In the genomic region with DNA sequence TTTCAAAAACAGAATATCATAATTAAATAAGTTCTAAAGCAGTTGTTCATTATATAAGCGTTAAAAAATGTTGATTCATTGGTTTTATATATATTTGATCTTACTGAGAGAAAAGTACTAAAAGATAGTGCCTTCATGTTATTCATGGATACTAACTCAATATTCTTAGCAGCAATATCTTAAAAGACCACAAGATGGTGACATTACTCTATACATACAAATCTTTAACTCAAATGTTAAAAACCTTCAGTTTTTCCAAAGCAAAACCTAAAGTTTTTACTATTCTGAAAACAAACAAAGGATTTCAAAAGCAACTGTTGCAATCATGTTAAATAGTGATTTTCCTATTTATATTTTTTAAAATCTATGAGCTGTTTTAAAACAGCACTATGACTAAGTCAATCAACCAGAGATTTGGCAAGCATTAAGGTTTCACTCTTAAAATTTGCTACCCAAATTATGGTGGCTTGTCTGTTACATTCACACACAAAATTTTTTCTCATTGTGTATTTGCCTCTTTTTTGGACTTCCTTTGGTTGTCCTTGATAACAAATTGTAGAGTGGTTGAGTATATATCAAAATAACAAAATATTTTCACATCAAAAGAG, we compare ENCODE assay signal across 8 cellular contexts. TPM values are rescaled to one million over a fixed set of nuclear protein-coding genes. Genes with fewer than 3 reads are reported as not detected.
DNase-seq lines count a peak whose midpoint lies in the region; ATAC-seq and TF ChIP-seq lines count a peak whose summit lies in the region.

No MANE protein-coding gene starts in this region.

- H3K9me3 Mint-ChIP-seq in Calu3 (ENCODE audit: low read depth, unreplicated experiment): no peaks in the 10 kb centered on the region
- H3K9me3 Mint-ChIP-seq in naive thymus-derived CD8-positive, alpha-beta T cell: no peaks in the 10 kb centered on the region

- no TSS peak for BruUV-seq in Calu3 (replicated peaks; lab: Mats Ljungman, UMichigan)

- CTCF ChIA-PET in Calu3 (lab: Charles Lee): interaction anchor here (0.9 to 1.7 kb wide), 2 partner anchors 85 to 157 kb away, joined by 3 to 4 read pairs; no protein-coding TSS in a partner anchor

- no peak for DNase-seq in Calu3
- DNase-seq in H7: peak; percentile 1
- DNase-seq in fibroblast of lung (ENCODE audit: low read depth in 2 of 2): peak; percentile 19 to 68
- DNase-seq in smooth muscle cell (lab: John Stamatoyannopoulos, UW; ENCODE audit: unreplicated experiment): no peak
- DNase-seq in stimulated activated naive CD4-positive, alpha-beta T cell (lab: John Stamatoyannopoulos, UW): no peak
- DNase-seq in T1000 (lab: John Stamatoyannopoulos, UW): no peak
- DNase-seq in naive thymus-derived CD8-positive, alpha-beta T cell: no peak

- H3K36me3 ChIP-seq in H7 (replicated peaks; ENCODE audit: control insufficient read depth, insufficient read depth, low read length) (no peaks in the 10 kb centered on the region), OCI-LY1 (ENCODE audit: insufficient read depth, low read length) (no peaks in the 10 kb centered on the region), fibroblast of lung (ENCODE audit: control insufficient read depth, insufficient read depth, low read length) (no peaks in the 10 kb centered on the region), smooth muscle cell (ENCODE audit: low read depth) (no peaks in the 10 kb centered on the region)

- H3K4me3 ChIP-seq in H7 (ENCODE audit: insufficient read depth, low read depth, low read length): no peak overlapping the region
- no peak overlapping the region for H3K4me3 ChIP-seq in OCI-LY1 (ENCODE audit: low read depth, low read length, poor library complexity, severe bottlenecking)
- no peak overlapping the region for H3K4me3 ChIP-seq in fibroblast of lung (replicated peaks in 1 of 4; ENCODE audit: control extremely low read depth in 1 of 4, insufficient read depth in 1 of 4, low read depth in 3 of 4, low read length in 4 of 4)
- H3K4me3 ChIP-seq in smooth muscle cell: no peak overlapping the region

- H3K27ac Mint-ChIP-seq in Calu3 (ENCODE audit: unreplicated experiment): no peak overlapping the region
- H3K27ac Mint-ChIP-seq in naive thymus-derived CD8-positive, alpha-beta T cell: no peak overlapping the region

- H3K27ac ChIP-seq in OCI-LY1 (ENCODE audit: low read depth, low read length, poor library complexity, severe bottlenecking) (no peak overlapping the region), fibroblast of lung (ENCODE audit: insufficient read depth, low read length) (no peak overlapping the region), smooth muscle cell (ENCODE audit: low read depth) (no peak overlapping the region)

- H3K79me2 ChIP-seq in OCI-LY1 (ENCODE audit: insufficient read depth, low read length): no peaks in the 10 kb centered on the region
- H3K79me2 ChIP-seq in fibroblast of lung (ENCODE audit: control insufficient read depth, insufficient read depth, low read length): no peaks in the 10 kb centered on the region
- H3K79me2 ChIP-seq in smooth muscle cell (ENCODE audit: low read depth): no peaks in the 10 kb centered on the region

- H3K4me2 ChIP-seq in OCI-LY1 (ENCODE audit: low read length) (0 out of 2 replicates have a peak overlapping the region, but pooled peaks have one; percentile 35), fibroblast of lung (ENCODE audit: extremely low read depth, insufficient read depth, low read length) (no peak overlapping the region), smooth muscle cell (no peak overlapping the region)

- peaks cover 13% of the 10 kb centered on the region for H3K4me1 Mint-ChIP-seq in Calu3 (ENCODE audit: low read depth, unreplicated experiment)
- peaks cover 0 to 6% (median 0%) of the 10 kb centered on the region in 4 donors for H3K4me1 Mint-ChIP-seq in naive thymus-derived CD8-positive, alpha-beta T cell

- peak; percentile 46 for TF ChIP-seq CTCF in Calu3 (IDR thresholded peaks at IDR 0.05; ENCODE audit: unreplicated experiment)
- TF ChIP-seq CTCF in OCI-LY1 (IDR thresholded peaks at IDR 0.05; ENCODE audit: low read length): peak; percentile 69
- TF ChIP-seq CTCF in fibroblast of lung (conservative IDR thresholded peaks at IDR 0.05 in 1 of 2, IDR thresholded peaks at IDR 0.05 in 1 of 2; ENCODE audit: low read depth in 1 of 2, low read length in 2 of 2): peak in 1 of 2 donors; percentile 37
- TF ChIP-seq CTCF in smooth muscle cell (IDR thresholded peaks at IDR 0.05; ENCODE audit: borderline replicate concordance, insufficient read depth, poor library complexity, severe bottlenecking): peak; percentile 70

- H2AFZ ChIP-seq in OCI-LY1 (ENCODE audit: low read length) (peak overlapping the region; percentile 44; the same call in 1 of the 2 replicates), fibroblast of lung (ENCODE audit: low read length) (no peak overlapping the region), smooth muscle cell (ENCODE audit: low read depth) (no peak overlapping the region)

- no peak overlapping the region for H3K4me3 Mint-ChIP-seq in Calu3 (ENCODE audit: low read depth, unreplicated experiment)
- no peak overlapping the region for H3K4me3 Mint-ChIP-seq in naive thymus-derived CD8-positive, alpha-beta T cell

- 4% methylated on average over 1 of the region's 1 CpG for WGBS in smooth muscle cell (ENCODE audit: low lambda C conversion rate)

- no peak for ATAC-seq in naive thymus-derived CD8-positive, alpha-beta T cell

- H3K4me1 ChIP-seq in OCI-LY1 (ENCODE audit: insufficient read depth, low read length, severe bottlenecking) (peaks cover 34% of the 10 kb centered on the region), fibroblast of lung (ENCODE audit: control insufficient read depth, extremely low read depth, insufficient read depth, low read length) (no peaks in the 10 kb centered on the region), smooth muscle cell (ENCODE audit: low read depth) (peaks cover under 1% of the 10 kb centered on the region)

- H3F3A ChIP-seq in OCI-LY1 (ENCODE audit: insufficient read depth, low read length) (no peaks in the 10 kb centered on the region), smooth muscle cell (ENCODE audit: low read depth) (no peaks in the 10 kb centered on the region)

- peaks cover 8% of the 10 kb centered on the region for H3K36me3 Mint-ChIP-seq in Calu3 (ENCODE audit: insufficient read depth, unreplicated experiment)
- H3K36me3 Mint-ChIP-seq in naive thymus-derived CD8-positive, alpha-beta T cell: no peaks in the 10 kb centered on the region

- H3K27me3 Mint-ChIP-seq in Calu3 (ENCODE audit: unreplicated experiment): no peaks in the 10 kb centered on the region
- H3K27me3 Mint-ChIP-seq in naive thymus-derived CD8-positive, alpha-beta T cell: no peaks in the 10 kb centered on the region

- H4K20me1 ChIP-seq in OCI-LY1 (ENCODE audit: insufficient read depth, low read length) (no peaks in the 10 kb centered on the region), fibroblast of lung (ENCODE audit: control insufficient read depth, extremely low read depth, insufficient read depth, low read length) (no peaks in the 10 kb centered on the region), smooth muscle cell (ENCODE audit: low read depth) (no peaks in the 10 kb centered on the region)

- peak overlapping the region; percentile 3; the same call in 1 of the 2 replicates for H3K9ac ChIP-seq in OCI-LY1 (ENCODE audit: low read length)
- no peak overlapping the region for H3K9ac ChIP-seq in fibroblast of lung (ENCODE audit: insufficient read depth, low read length)
- H3K9ac ChIP-seq in smooth muscle cell (ENCODE audit: low read depth): no peak overlapping the region

- no peaks in the 10 kb centered on the region for H3K9me2 ChIP-seq in OCI-LY1 (ENCODE audit: low read depth, low read length)

- intact Hi-C loops in Calu3 (cut with micrococcal nuclease; ENCODE audit: unreplicated experiment): no loop called here

- no peaks in the 10 kb centered on the region for H3K9me3 ChIP-seq in OCI-LY1 (ENCODE audit: low read length)
- H3K9me3 ChIP-seq in fibroblast of lung (ENCODE audit: control insufficient read depth, insufficient read depth, low read depth, low read length): no peaks in the 10 kb centered on the region
- H3K9me3 ChIP-seq in smooth muscle cell (replicated peaks; ENCODE audit: low read depth): no peaks in the 10 kb centered on the region

- POLR2A ChIA-PET in naive thymus-derived CD8-positive, alpha-beta T cell (lab: Charles Lee): no interaction called here

- no peaks in the 10 kb centered on the region for H3K27me3 ChIP-seq in H7 (ENCODE audit: control insufficient read depth, insufficient read depth, low read length)
- no peaks in the 10 kb centered on the region for H3K27me3 ChIP-seq in OCI-LY1 (ENCODE audit: insufficient read depth, low read length)
- no peaks in the 10 kb centered on the region for H3K27me3 ChIP-seq in fibroblast of lung (ENCODE audit: control insufficient read depth, insufficient read depth, low read length)
- no peaks in the 10 kb centered on the region for H3K27me3 ChIP-seq in smooth muscle cell (ENCODE audit: low read depth)

RNA-seq across cellular contexts. Expression of a gene that starts 50.1 kb away (rescaled TPM):
- total RNA-seq in Calu3 (2022) (7.0 and 9.2 TPM in 2 replicates), fibroblast of lung (not detected in 2 replicates), smooth muscle cell (not detected in 2 replicates)
- total RNA-seq in H7 (2014; rRNA removed; shearing (Covaris generic)): 0.66 TPM in 1 of 2 replicates, not detected in the other
- polyA plus RNA-seq in fibroblast of lung (0.09 TPM in 1 of 2 replicates, not detected in the other), smooth muscle cell (not detected in 2 replicates)
- not detected in 2 replicates for polyA plus RNA-seq in fibroblast of lung (2012)
- polyA minus RNA-seq in fibroblast of lung (ENCODE audit: low replicate concordance): not detected in 2 replicates
- total RNA-seq in naive thymus-derived CD8-positive, alpha-beta T cell: not detected
- not detected for polyA plus RNA-seq in naive thymus-derived CD8-positive, alpha-beta T cell

Comparison
In these comparisons a context has a peak if more than half of its experiments do, and no peak if none do; other contexts are left out.
1. DNase-seq: peak in H7 (single experiment) and fibroblast of lung (2 of 2); none in Calu3 (single experiment), smooth muscle cell (single experiment), stimulated activated naive CD4-positive, alpha-beta T cell (0 of 6), T1000 (single experiment) and naive thymus-derived CD8-positive, alpha-beta T cell (0 of 10).